Comparison of ENCODE assay signal across 16 cellular contexts in genomic region chr1:231926340-231926739, GRCh38.
DNase-seq lines count a peak whose midpoint lies in the region; ATAC-seq lines count a peak whose summit lies in the region.
"Had no signal": no experiment of that assay in that cellular context is flagged by ENCODE, and none has a peak within 500 bp of the region (broad histone marks: within the 10 kb centered on the region; RNA-seq: fewer than 3 reads in every experiment).

No MANE protein-coding gene starts in this region.

- intact Hi-C loops in Right ventricle myocardium superior (cut with DNase I) = no loop called here

- H3K27me3 Mint-ChIP-seq in activated T-helper 17 cell treated with anti-CD3 and anti-CD28 coated beads, Interleukin-2, amount 50 U/mL, for 72 hours = no peaks in the 10 kb centered on the region
- H3K27me3 Mint-ChIP-seq: B cell; CD4-positive, alpha-beta T cell had no signal

- H3K27ac Mint-ChIP-seq in activated T-helper 17 cell treated with anti-CD3 and anti-CD28 coated beads, Interleukin-2, amount 50 U/mL, for 72 hours = no peak overlapping the region
- H3K27ac Mint-ChIP-seq: B cell; CD4-positive, alpha-beta T cell had no signal

- H3K4me3 ChIP-seq in skeletal muscle cell (ENCODE audit: low read depth, low read length) = no peak overlapping the region
- H3K4me3 ChIP-seq: GM23248, K562, PC-9 had no signal

- no peak overlapping the region for H3K4me3 Mint-ChIP-seq in activated T-helper 17 cell treated with anti-CD3 and anti-CD28 coated beads, Interleukin-2, amount 50 U/mL, for 72 hours
- H3K4me3 Mint-ChIP-seq: B cell; CD4-positive, alpha-beta T cell had no signal

- DNase-seq in Right ventricle myocardium superior (no peak), skeletal muscle cell (ENCODE audit: low read depth) (peak; percentile 27)
- DNase-seq: Calu3; CD4-positive, alpha-beta T cell; GM23248; NCI-H146; NCI-H226; NCI-H526 treated with DMSO at 0.1 percent for 48 hours; PC-9 had no signal

- peak; percentile 45 for ATAC-seq in HG02610 (IDR thresholded peaks at IDR 0.05; ENCODE audit: unreplicated experiment)
- peak; percentile 88 for ATAC-seq in activated T-helper 17 cell treated with anti-CD3 and anti-CD28 coated beads, Interleukin-2, amount 50 U/mL, for 72 hours (replicated peaks)
- ATAC-seq in Right ventricle myocardium superior (ENCODE audit: poor library complexity) = peak; percentile 72
- no peak for ATAC-seq in GM19463 (IDR thresholded peaks at IDR 0.05; ENCODE audit: unreplicated experiment)
- ATAC-seq in HG03460 (IDR thresholded peaks at IDR 0.05; ENCODE audit: unreplicated experiment) = no peak
- ATAC-seq in HG03159 (IDR thresholded peaks at IDR 0.05; ENCODE audit: unreplicated experiment) = no peak
- ATAC-seq: K562 had no signal

- H3K9me3 Mint-ChIP-seq in activated T-helper 17 cell treated with anti-CD3 and anti-CD28 coated beads, Interleukin-2, amount 50 U/mL, for 72 hours = no peaks in the 10 kb centered on the region
- H3K9me3 Mint-ChIP-seq: CD4-positive, alpha-beta T cell had no signal

- H3K4me1 Mint-ChIP-seq in activated T-helper 17 cell treated with anti-CD3 and anti-CD28 coated beads, Interleukin-2, amount 50 U/mL, for 72 hours = peaks cover 14% of the 10 kb centered on the region
- H3K4me1 Mint-ChIP-seq: B cell had no signal

- H3K36me3 Mint-ChIP-seq in activated T-helper 17 cell treated with anti-CD3 and anti-CD28 coated beads, Interleukin-2, amount 50 U/mL, for 72 hours (ENCODE audit: low read depth) = no peaks in the 10 kb centered on the region

Comparison
In these comparisons a context has a peak if more than half of its experiments do, and no peak if none do; other contexts are left out.
1. ATAC-seq: peak in HG02610 (single experiment), activated T-helper 17 cell treated with anti-CD3 and anti-CD28 coated beads, Interleukin-2, amount 50 U/mL, for 72 hours (single experiment) and Right ventricle myocardium superior (single experiment); none in GM19463 (single experiment), HG03460 (single experiment) and HG03159 (single experiment).